ENCODE assay signal across 8 cellular contexts in the genomic region with DNA sequence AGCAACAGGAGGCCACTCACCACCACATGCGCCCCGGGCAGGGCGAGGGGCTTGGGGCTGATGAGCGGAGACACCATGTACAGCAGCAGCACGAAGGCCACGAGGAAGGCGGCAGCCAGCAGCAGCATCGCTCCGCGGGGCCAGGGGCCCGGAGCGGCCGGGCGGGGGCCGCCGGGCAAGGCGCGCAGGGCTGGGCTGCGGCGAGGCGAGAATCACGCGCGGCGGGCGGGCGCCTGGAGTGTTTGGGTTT. TPM values are rescaled to one million over a fixed set of nuclear protein-coding genes. Genes with fewer than 3 reads are reported as not detected.
DNase-seq lines count a peak whose midpoint lies in the region; ATAC-seq lines count a peak whose summit lies in the region.

A gene with protein sequence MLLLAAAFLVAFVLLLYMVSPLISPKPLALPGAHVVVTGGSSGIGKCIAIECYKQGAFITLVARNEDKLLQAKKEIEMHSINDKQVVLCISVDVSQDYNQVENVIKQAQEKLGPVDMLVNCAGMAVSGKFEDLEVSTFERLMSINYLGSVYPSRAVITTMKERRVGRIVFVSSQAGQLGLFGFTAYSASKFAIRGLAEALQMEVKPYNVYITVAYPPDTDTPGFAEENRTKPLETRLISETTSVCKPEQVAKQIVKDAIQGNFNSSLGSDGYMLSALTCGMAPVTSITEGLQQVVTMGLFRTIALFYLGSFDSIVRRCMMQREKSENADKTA (minus strand): TSS at position 216 of the 250 bp plus-strand sequence. CDS start 88 bp downstream, at position 128.

- DNase-seq in iPS-NIHi11 (ENCODE audit: low spot score) (no peak), NCI-H345 treated with DMSO at 0.1 percent for 48 hours (lab: John Stamatoyannopoulos, UW; ENCODE audit: unreplicated experiment) (no peak), epidermal melanocyte (ENCODE audit: insufficient read length, low spot score) (no peak)
- DNase-seq in activated CD4-positive, alpha-beta T cell treated with anti-CD3 and anti-CD28 coated beads for 48 hours = no peak

- peak within 1 kb of the TSS; percentile 86 for H3K27ac Mint-ChIP-seq in stimulated activated memory B cell treated with anti-CD40 and anti-IgM and Interleukin-4, amounts not matched to agents 10 μg/mL and 1 μg/mL and 100 μg/mL, for 72 hours

- 0 out of 2 replicates have a peak, but pooled peaks cover 6% of the 10 kb centered on the region for H3K9me3 ChIP-seq in HUES64 (ENCODE audit: insufficient read depth, low read depth, low read length)
- H3K9me3 ChIP-seq in iPS-18c (ENCODE audit: control insufficient read depth, insufficient read depth, low read length) = no peaks in the 10 kb centered on the region

- H3K27me3 Mint-ChIP-seq in stimulated activated memory B cell treated with anti-CD40 and anti-IgM and Interleukin-4, amounts not matched to agents 10 μg/mL and 1 μg/mL and 100 μg/mL, for 72 hours = no peaks in the 10 kb centered on the region

- no peaks in the 10 kb centered on the region for H3K9me3 Mint-ChIP-seq in stimulated activated memory B cell treated with anti-CD40 and anti-IgM and Interleukin-4, amounts not matched to agents 10 μg/mL and 1 μg/mL and 100 μg/mL, for 72 hours

- no peak for ATAC-seq in stimulated activated memory B cell treated with anti-CD40 and anti-IgM and Interleukin-4, amounts not matched to agents 10 μg/mL and 1 μg/mL and 100 μg/mL, for 72 hours

- peaks cover 34% of the 10 kb centered on the region for H3K4me1 Mint-ChIP-seq in stimulated activated memory B cell treated with anti-CD40 and anti-IgM and Interleukin-4, amounts not matched to agents 10 μg/mL and 1 μg/mL and 100 μg/mL, for 72 hours

- H3K36me3 Mint-ChIP-seq in stimulated activated memory B cell treated with anti-CD40 and anti-IgM and Interleukin-4, amounts not matched to agents 10 μg/mL and 1 μg/mL and 100 μg/mL, for 72 hours = peaks cover 9% of the 10 kb centered on the region

- H3K27ac ChIP-seq in HUES64 (ENCODE audit: low read depth, low read length) (peak within 1 kb of the TSS; percentile 85; the same call in 1 of the 2 replicates), angular gyrus (ENCODE audit: low read depth, low read length) (peak within 1 kb of the TSS; percentile 87)

- H3K4me3 Mint-ChIP-seq in stimulated activated memory B cell treated with anti-CD40 and anti-IgM and Interleukin-4, amounts not matched to agents 10 μg/mL and 1 μg/mL and 100 μg/mL, for 72 hours = peak within 1 kb of the TSS; percentile 89

- no peaks in the 10 kb centered on the region for H3K27me3 ChIP-seq in HUES64 (ENCODE audit: insufficient read depth, low read length)

- H3K4me1 ChIP-seq in HUES64 (ENCODE audit: insufficient read depth, low read length) = peaks cover 6% of the 10 kb centered on the region

- WGBS in HUES64 = under 1% methylated on average over 27 of the region's 27 CpGs

- H3K36me3 ChIP-seq in HUES64 (ENCODE audit: insufficient read depth, low read length) = peaks cover 16% of the 10 kb centered on the region

- H3K4me3 ChIP-seq in HUES64 (ENCODE audit: low read length) (peak within 1 kb of the TSS; percentile 73), iPS-18c (ENCODE audit: insufficient read depth, low read depth, low read length) (peak within 1 kb of the TSS; percentile 91)

- H3K9ac ChIP-seq in HUES64 (ENCODE audit: low read depth, low read length) = peak within 1 kb of the TSS; percentile 84

RNA-seq across cellular contexts. Expression of the gene that starts here (rescaled TPM):
- polyA plus RNA-seq in HUES64 (2013, experiment 1 of 2) = 22.9 TPM
- 29.0 TPM for polyA plus RNA-seq in HUES64 (2013, experiment 2 of 2)
